Comparison of ENCODE assay signal across 24 cellular contexts in genomic region chr9:37769995-37770394, GRCh38. TPM values are rescaled to one million over a fixed set of nuclear protein-coding genes. Genes with fewer than 3 reads are reported as not detected.
DNase-seq lines count a peak whose midpoint lies in the region; ATAC-seq, FAIRE-seq and TF ChIP-seq lines count a peak whose summit lies in the region.
"Had no signal": no experiment of that assay in that cellular context is flagged by ENCODE, and none has a peak within 500 bp of the region (broad histone marks: within the 10 kb centered on the region; RNA-seq: fewer than 3 reads in every experiment).

No MANE protein-coding gene starts in this region.

- DNase-seq in activated naive CD4-positive, alpha-beta T cell treated with anti-CD3 and anti-CD28 coated beads, Interleukin-2, amount 10 ng/mL, durations not matched to agents 7 days and 5 days = no peak
- DNase-seq in activated naive CD4-positive, alpha-beta T cell treated with Interleukin-2 at 50 U/mL for 16 hours = no peak
- no peak for DNase-seq in stimulated activated naive CD8-positive, alpha-beta T cell treated with anti-CD3 and anti-CD28 coated beads, Interleukin-15, Interleukin-2, amounts not matched to agents 100 U/mL and 50 U/mL, for 24 hours
- DNase-seq in K562 (ENCODE audit: extremely low read depth in 1 of 4, low spot score in 3 of 4) (peak in 2 of 4 experiments; percentile 44 to 51), SW 1271 (lab: John Stamatoyannopoulos, UW) (no peak)
- DNase-seq in stimulated activated effector memory CD8-positive, alpha-beta T cell treated with anti-CD3 and anti-CD28 coated beads, Interleukin-12 subunit alpha, Interleukin-12 subunit beta, amount 100 ng/mL, for 72 hours (ENCODE audit: low spot score in 2 of 2) = no peak
- DNase-seq: 8988T; ACHN; AML-193; BE2C; Caco-2; CD4-positive, alpha-beta T cell; DMS153; DND-41; H7; HCEC 1CT had no signal

- no peaks in the 10 kb centered on the region for H4K20me1 ChIP-seq in K562 (replicated peaks; ENCODE audit: control insufficient read depth, insufficient read depth, low read length)

- H3K4me2 ChIP-seq in K562 (ENCODE audit: insufficient read depth, low read length) = no peak overlapping the region
- H3K4me2 ChIP-seq: A549; BLaER1 treated with 17β-estradiol and CSF1 and Interleukin-3, amounts not matched to agents 10 nM and 100 nM had no signal

- no peaks in the 10 kb centered on the region for H3K27me3 Mint-ChIP-seq in activated naive CD4-positive, alpha-beta T cell treated with anti-CD3 and anti-CD28 coated beads, Interleukin-2, amount 10 ng/mL, durations not matched to agents 7 days and 5 days
- no peaks in the 10 kb centered on the region for H3K27me3 Mint-ChIP-seq in stimulated activated naive CD8-positive, alpha-beta T cell treated with anti-CD3 and anti-CD28 coated beads, Interleukin-15, Interleukin-2, amounts not matched to agents 100 ng/mL and 50 ng/mL, for 24 hours
- H3K27me3 Mint-ChIP-seq: CD4-positive, alpha-beta T cell had no signal

- H3K9me3 Mint-ChIP-seq in activated naive CD4-positive, alpha-beta T cell treated with anti-CD3 and anti-CD28 coated beads, Interleukin-2, amount 10 ng/mL, durations not matched to agents 7 days and 5 days = no peaks in the 10 kb centered on the region
- H3K9me3 Mint-ChIP-seq in stimulated activated naive CD8-positive, alpha-beta T cell treated with anti-CD3 and anti-CD28 coated beads, Interleukin-15, Interleukin-2, amounts not matched to agents 100 ng/mL and 50 ng/mL, for 24 hours = no peaks in the 10 kb centered on the region
- H3K9me3 Mint-ChIP-seq in stimulated activated effector memory CD8-positive, alpha-beta T cell treated with anti-CD3 and anti-CD28 coated beads, Interleukin-12 subunit alpha, Interleukin-12 subunit beta, amount 100 ng/mL, for 72 hours = no peaks in the 10 kb centered on the region
- H3K9me3 Mint-ChIP-seq: CD14-positive monocyte; CD4-positive, alpha-beta T cell had no signal

- TF ChIP-seq EP300 in K562 (IDR thresholded peaks at IDR 0.05; ENCODE audit: low read length) = no peak

- BruUV-seq in K562 (replicated peaks; lab: Mats Ljungman, UMichigan) = no TSS peak

- CTCF ChIA-PET in activated naive CD4-positive, alpha-beta T cell treated with anti-CD3 and anti-CD28 coated beads, Interleukin-2, amount 10 ng/mL, durations not matched to agents 7 days and 5 days (lab: Charles Lee) = no interaction called here
- CTCF ChIA-PET in K562 (lab: Yijun Ruan, JAX; ENCODE audit: low intra/inter-chr PET ratio) = interaction anchor here (0.6 kb wide), 1 partner anchor 356 kb away, joined by 6 read pairs; no protein-coding TSS in a partner anchor

- no peaks in the 10 kb centered on the region; the same call in 2 of the 3 replicates for H3K79me2 ChIP-seq in K562 (ENCODE audit: control insufficient read depth, insufficient read depth, low read length)

- no peak for TF ChIP-seq CTCF in K562 (IDR thresholded peaks at IDR 0.05 in 2 of 3, conservative IDR thresholded peaks at IDR 0.05 in 1 of 3; ENCODE audit: insufficient read depth in 2 of 3, low read depth in 1 of 3, low read length in 3 of 3)

- intact Hi-C loops in K562 (cut with micrococcal nuclease) = no loop called here

- peaks cover 17 to 21% of the 10 kb centered on the region in 2 experiments; a peak in 4 of 5 replicates for H3K4me1 ChIP-seq in K562 (replicated peaks in 1 of 2; ENCODE audit: control insufficient read depth in 2 of 2, insufficient read depth in 2 of 2, low read length in 2 of 2)
- H3K4me1 ChIP-seq: A549; BE2C; BLaER1 treated with 17β-estradiol and CSF1 and Interleukin-3, amounts not matched to agents 10 nM and 100 nM; Caco-2 had no signal

- H3K9me1 ChIP-seq in K562 (ENCODE audit: control insufficient read depth, insufficient read depth, low read length) = no peaks in the 10 kb centered on the region

- TF ChIP-seq RAD21 in K562 (CRISPR knock-in tag; conservative IDR thresholded peaks at IDR 0.05 in 1 of 2, IDR thresholded peaks at IDR 0.05 in 1 of 2) = no peak

- FAIRE-seq in K562 (lab: Jason Lieb, UNC) = no peak
- FAIRE-seq: A549, G401.6, GM12892, H1 had no signal

- H3K36me3 ChIP-seq in K562 (ENCODE audit: control insufficient read depth, insufficient read depth, low read length) = peaks cover 45% of the 10 kb centered on the region

- H2AFZ ChIP-seq in K562 (ENCODE audit: low read depth, low read length) = no peak overlapping the region

- no peaks in the 10 kb centered on the region for H3K9me3 ChIP-seq in K562 (replicated peaks; ENCODE audit: control insufficient read depth, insufficient read depth, low read depth, low read length)
- H3K9me3 ChIP-seq: A549, BE2C, Caco-2 had no signal

- no peak overlapping the region for H3K4me3 Mint-ChIP-seq in activated naive CD4-positive, alpha-beta T cell treated with anti-CD3 and anti-CD28 coated beads, Interleukin-2, amount 10 ng/mL, durations not matched to agents 7 days and 5 days
- no peak overlapping the region for H3K4me3 Mint-ChIP-seq in stimulated activated naive CD8-positive, alpha-beta T cell treated with anti-CD3 and anti-CD28 coated beads, Interleukin-15, Interleukin-2, amounts not matched to agents 100 ng/mL and 50 ng/mL, for 24 hours
- no peak overlapping the region for H3K4me3 Mint-ChIP-seq in stimulated activated effector memory CD8-positive, alpha-beta T cell treated with anti-CD3 and anti-CD28 coated beads, Interleukin-12 subunit alpha, Interleukin-12 subunit beta, amount 100 ng/mL, for 72 hours
- H3K4me3 Mint-ChIP-seq: CD14-positive monocyte; CD4-positive, alpha-beta T cell had no signal

- H3K36me3 Mint-ChIP-seq in activated naive CD4-positive, alpha-beta T cell treated with anti-CD3 and anti-CD28 coated beads, Interleukin-2, amount 10 ng/mL, durations not matched to agents 7 days and 5 days = peaks cover 58% of the 10 kb centered on the region
- peaks cover 42% of the 10 kb centered on the region for H3K36me3 Mint-ChIP-seq in stimulated activated naive CD8-positive, alpha-beta T cell treated with anti-CD3 and anti-CD28 coated beads, Interleukin-15, Interleukin-2, amounts not matched to agents 100 ng/mL and 50 ng/mL, for 24 hours (ENCODE audit: low read depth)
- H3K36me3 Mint-ChIP-seq in stimulated activated effector memory CD8-positive, alpha-beta T cell treated with anti-CD3 and anti-CD28 coated beads, Interleukin-12 subunit alpha, Interleukin-12 subunit beta, amount 100 ng/mL, for 72 hours = peaks cover 74% of the 10 kb centered on the region

- in situ Hi-C loops in K562 (cut with MboI) = no loop called here

- POLR2A ChIA-PET in K562 (lab: Yijun Ruan, JAX) = interaction anchor here (0.6 to 6.0 kb wide), 9 partner anchors 9 to 32 kb away, joined by 3 to 32 read pairs (median 3); partner anchors contain the start of gene EXOSC3

- peak overlapping the region; percentile 26 for H3K27ac ChIP-seq in K562 (ENCODE audit: extremely low read depth, low read depth, low read length)
- H3K27ac ChIP-seq: A549; BLaER1 treated with 17β-estradiol and CSF1 and Interleukin-3, amounts not matched to agents 10 nM and 100 nM had no signal

- TF ChIP-seq POLR2A in K562 (conservative IDR thresholded peaks at IDR 0.05) = no peak

- peak overlapping the region; percentile 17 for H3K27ac Mint-ChIP-seq in activated naive CD4-positive, alpha-beta T cell treated with anti-CD3 and anti-CD28 coated beads, Interleukin-2, amount 10 ng/mL, durations not matched to agents 7 days and 5 days
- H3K27ac Mint-ChIP-seq in stimulated activated naive CD8-positive, alpha-beta T cell treated with anti-CD3 and anti-CD28 coated beads, Interleukin-15, Interleukin-2, amounts not matched to agents 100 ng/mL and 50 ng/mL, for 24 hours = peak overlapping the region; percentile 8
- peak overlapping the region; percentile 37 for H3K27ac Mint-ChIP-seq in stimulated activated effector memory CD8-positive, alpha-beta T cell treated with anti-CD3 and anti-CD28 coated beads, Interleukin-12 subunit alpha, Interleukin-12 subunit beta, amount 100 ng/mL, for 72 hours
- H3K27ac Mint-ChIP-seq: CD4-positive, alpha-beta T cell had no signal

- H3K4me3 ChIP-seq in K562 = no peak overlapping the region
- H3K4me3 ChIP-seq: A549; BLaER1 treated with 17β-estradiol and CSF1 and Interleukin-3, amounts not matched to agents 10 nM and 100 nM had no signal

- ATAC-seq in stimulated activated naive CD8-positive, alpha-beta T cell treated with anti-CD3 and anti-CD28 coated beads, Interleukin-15, Interleukin-2, amounts not matched to agents 100 U/mL and 50 U/mL, for 24 hours = no peak
- ATAC-seq in K562 = peak; percentile 66
- no peak for ATAC-seq in stimulated activated effector memory CD8-positive, alpha-beta T cell treated with anti-CD3 and anti-CD28 coated beads, Interleukin-12 subunit alpha, Interleukin-12 subunit beta, amount 100 ng/mL, for 72 hours
- no peak for ATAC-seq in HG02642 (IDR thresholded peaks at IDR 0.05; ENCODE audit: poor library complexity, unreplicated experiment)

- 55% methylated on average over 3 of the region's 3 CpGs for WGBS in K562 (ENCODE audit: insufficient coverage, low coverage, missing lambda C conversion rate)

- no peaks in the 10 kb centered on the region for H3K4me1 Mint-ChIP-seq in activated naive CD4-positive, alpha-beta T cell treated with anti-CD3 and anti-CD28 coated beads, Interleukin-2, amount 10 ng/mL, durations not matched to agents 7 days and 5 days
- H3K4me1 Mint-ChIP-seq in stimulated activated naive CD8-positive, alpha-beta T cell treated with anti-CD3 and anti-CD28 coated beads, Interleukin-15, Interleukin-2, amounts not matched to agents 100 ng/mL and 50 ng/mL, for 24 hours (ENCODE audit: low read depth) = no peaks in the 10 kb centered on the region
- peaks cover 19% of the 10 kb centered on the region for H3K4me1 Mint-ChIP-seq in stimulated activated effector memory CD8-positive, alpha-beta T cell treated with anti-CD3 and anti-CD28 coated beads, Interleukin-12 subunit alpha, Interleukin-12 subunit beta, amount 100 ng/mL, for 72 hours
- H3K4me1 Mint-ChIP-seq: CD14-positive monocyte had no signal

- peak overlapping the region; percentile 5 to 8; a peak in 2 of 4 replicates for H3K9ac ChIP-seq in K562 (ENCODE audit: insufficient read depth in 1 of 2, low read depth in 2 of 2, low read length in 2 of 2)
- H3K9ac ChIP-seq: BLaER1 treated with 17β-estradiol and CSF1 and Interleukin-3, amounts not matched to agents 10 nM and 100 nM had no signal

- no peaks in the 10 kb centered on the region for H3K27me3 ChIP-seq in K562 (ENCODE audit: control insufficient read depth in 2 of 2, insufficient read depth in 2 of 2, low read length in 2 of 2)
- H3K27me3 ChIP-seq: BE2C; BLaER1 treated with 17β-estradiol and CSF1 and Interleukin-3, amounts not matched to agents 10 nM and 100 nM had no signal

RNA-seq across cellular contexts. Expression of gene EXOSC3, which starts 14.9 kb away (rescaled TPM):
- total RNA-seq in K562 (2011; cell fraction: chromatin; rRNA removed; ENCODE audit: low replicate concordance) = 91.8 and 156 TPM in 2 replicates
- 73.7 and 92.2 TPM in 2 replicates for total RNA-seq in K562 (2011; cell fraction: nucleolus; rRNA removed)
- total RNA-seq in K562 (2011; cell fraction: nucleoplasm; rRNA removed) = 73.4 and 120 TPM in 2 replicates
- total RNA-seq in K562 (2014; rRNA removed) = 166 and 209 TPM in 2 replicates
- 130 and 137 TPM in 2 replicates for total RNA-seq in K562 (2014; rRNA removed; fragmentation: Illumina TruSeq; extraction: Trizol)
- total RNA-seq in K562 (2015; rRNA removed; fragmentation: Illumina TruSeq; extraction: Trizol) = 112 and 114 TPM in 2 replicates
- total RNA-seq in K562 (2021) = 146 and 151 TPM in 2 replicates
- polyA plus RNA-seq in K562 (2011; rRNA removed) = 50.1 and 85.4 TPM in 2 replicates
- 45.0 and 109 TPM in 2 replicates for polyA plus RNA-seq in K562 (2011; cell fraction: cytosol; rRNA removed)
- polyA plus RNA-seq in K562 (2011; cell fraction: nucleus; rRNA removed) = 35.9 and 39.2 TPM in 2 replicates
- polyA plus RNA-seq in K562 (2012) = 45.6 and 99.5 TPM in 2 replicates
- 79.3 and 90.4 TPM in 2 replicates for polyA plus RNA-seq in K562 (2014; fragmentation: Illumina TruSeq; extraction: Trizol)
- polyA plus RNA-seq in K562 (2014; fragmentation: Nextera tagmentation; extraction: Ambion mirVana) = 10 to 100 TPM; 18.5 to 29.6 TPM
- polyA plus RNA-seq in K562 (2014; rRNA removed) = 215 and 266 TPM in 2 replicates
- polyA minus RNA-seq in K562 (2011; rRNA and poly(A)+ RNA removed) = 93.7 and 121 TPM in 2 replicates
- polyA minus RNA-seq in K562 (2011; cell fraction: cytosol; rRNA and poly(A)+ RNA removed) = 28.9 and 39.3 TPM in 2 replicates
- 126 and 166 TPM in 2 replicates for polyA minus RNA-seq in K562 (2011; cell fraction: nucleus; rRNA and poly(A)+ RNA removed)

RNA-seq across cellular contexts. Expression of gene TRMT10B, which starts 16.4 kb away (rescaled TPM):
- total RNA-seq in K562 (2011; cell fraction: chromatin; rRNA removed; ENCODE audit: low replicate concordance) = 16.3 and 23.4 TPM in 2 replicates
- total RNA-seq in K562 (2011; cell fraction: nucleolus; rRNA removed) = 10.7 and 11.2 TPM in 2 replicates
- total RNA-seq in K562 (2011; cell fraction: nucleoplasm; rRNA removed) = 13.5 and 20.9 TPM in 2 replicates
- 2.9 and 5.5 TPM in 2 replicates for total RNA-seq in K562 (2014; rRNA removed)
- 7.4 and 8.7 TPM in 2 replicates for total RNA-seq in K562 (2014; rRNA removed; fragmentation: Illumina TruSeq; extraction: Trizol)
- 5.8 and 6.3 TPM in 2 replicates for total RNA-seq in K562 (2015; rRNA removed; fragmentation: Illumina TruSeq; extraction: Trizol)
- total RNA-seq in K562 (2021) = 5.7 and 6.4 TPM in 2 replicates
- 6.9 and 7.7 TPM in 2 replicates for polyA plus RNA-seq in K562 (2011; rRNA removed)
- polyA plus RNA-seq in K562 (2011; cell fraction: cytosol; rRNA removed) = 1.6 and 4.1 TPM in 2 replicates
- 9.2 and 10.5 TPM in 2 replicates for polyA plus RNA-seq in K562 (2011; cell fraction: nucleus; rRNA removed)
- 8.7 and 10.4 TPM in 2 replicates for polyA plus RNA-seq in K562 (2012)
- polyA plus RNA-seq in K562 (2014; fragmentation: Illumina TruSeq; extraction: Trizol) = 11.5 and 13.4 TPM in 2 replicates
- polyA plus RNA-seq in K562 (2014; fragmentation: Nextera tagmentation; extraction: Ambion mirVana) = 10 to 100 TPM in 1 of 2 experiments, 1 to 10 TPM in 1; 7.0 to 10.4 TPM
- 8.0 and 9.3 TPM in 2 replicates for polyA plus RNA-seq in K562 (2014; rRNA removed)
- polyA minus RNA-seq in K562 (2011; rRNA and poly(A)+ RNA removed) = 6.5 and 7.7 TPM in 2 replicates
- polyA minus RNA-seq in K562 (2011; cell fraction: cytosol; rRNA and poly(A)+ RNA removed) = 2.4 and 4.7 TPM in 2 replicates
- 5.9 and 6.3 TPM in 2 replicates for polyA minus RNA-seq in K562 (2011; cell fraction: nucleus; rRNA and poly(A)+ RNA removed)

RNA-seq across cellular contexts. Expression of gene DCAF10, which starts 30.6 kb away (rescaled TPM):
- 24.3 and 38.6 TPM in 2 replicates for total RNA-seq in K562 (2011; cell fraction: chromatin; rRNA removed; ENCODE audit: low replicate concordance)
- total RNA-seq in K562 (2011; cell fraction: nucleolus; rRNA removed) = 17.5 and 24.1 TPM in 2 replicates
- 29.1 and 45.7 TPM in 2 replicates for total RNA-seq in K562 (2011; cell fraction: nucleoplasm; rRNA removed)
- total RNA-seq in K562 (2014; rRNA removed) = 9.4 and 12.5 TPM in 2 replicates
- total RNA-seq in K562 (2014; rRNA removed; fragmentation: Illumina TruSeq; extraction: Trizol) = 18.8 and 21.0 TPM in 2 replicates
- 16.5 and 16.9 TPM in 2 replicates for total RNA-seq in K562 (2015; rRNA removed; fragmentation: Illumina TruSeq; extraction: Trizol)
- total RNA-seq in K562 (2021) = 21.1 and 21.4 TPM in 2 replicates
- 40.1 and 52.5 TPM in 2 replicates for polyA plus RNA-seq in K562 (2011; rRNA removed)
- polyA plus RNA-seq in K562 (2011; cell fraction: cytosol; rRNA removed) = 15.5 and 24.1 TPM in 2 replicates
- 22.8 and 31.0 TPM in 2 replicates for polyA plus RNA-seq in K562 (2011; cell fraction: nucleus; rRNA removed)
- 16.4 and 18.8 TPM in 2 replicates for polyA plus RNA-seq in K562 (2012)
- 19.6 and 20.4 TPM in 2 replicates for polyA plus RNA-seq in K562 (2014; fragmentation: Illumina TruSeq; extraction: Trizol)
- 1 to 10 TPM; 6.8 to 7.4 TPM for polyA plus RNA-seq in K562 (2014; fragmentation: Nextera tagmentation; extraction: Ambion mirVana)
- 12.5 and 18.9 TPM in 2 replicates for polyA plus RNA-seq in K562 (2014; rRNA removed)
- polyA minus RNA-seq in K562 (2011; rRNA and poly(A)+ RNA removed) = 81.9 and 89.5 TPM in 2 replicates
- 22.8 and 24.7 TPM in 2 replicates for polyA minus RNA-seq in K562 (2011; cell fraction: cytosol; rRNA and poly(A)+ RNA removed)
- polyA minus RNA-seq in K562 (2011; cell fraction: nucleus; rRNA and poly(A)+ RNA removed) = 18.2 and 30.4 TPM in 2 replicates
